Comparison of ENCODE assay signal across 16 cellular contexts in the genomic region with DNA sequence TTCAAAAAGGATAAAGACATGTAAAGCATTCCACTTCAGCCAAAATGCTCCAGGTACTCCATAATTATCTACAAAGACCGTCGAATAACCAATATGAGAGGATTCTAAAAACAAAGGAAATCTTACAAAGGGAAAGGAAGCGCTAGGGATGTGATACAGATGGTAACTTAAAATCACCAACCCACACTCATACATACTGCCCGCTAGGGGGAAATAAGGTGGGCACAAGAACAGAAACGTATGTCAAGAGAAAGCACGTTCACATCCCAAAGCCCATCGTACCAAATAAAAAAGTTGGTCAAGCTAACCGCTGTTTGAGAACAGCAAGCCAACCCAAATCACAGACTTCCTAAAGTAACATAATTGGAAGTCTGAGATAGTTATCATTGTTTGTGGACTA. TPM values are rescaled to one million over a fixed set of nuclear protein-coding genes. Genes with fewer than 3 reads are reported as not detected.
DNase-seq lines count a peak whose midpoint lies in the region; ATAC-seq, FAIRE-seq and TF ChIP-seq lines count a peak whose summit lies in the region.
"Had no signal": no experiment of that assay in that cellular context is flagged by ENCODE, and none has a peak within 500 bp of the region (broad histone marks: within the 10 kb centered on the region; RNA-seq: fewer than 3 reads in every experiment).

No MANE protein-coding gene starts in this region.

- peak overlapping the region; percentile 12 for H3K27ac Mint-ChIP-seq in activated naive CD8-positive, alpha-beta T cell treated with anti-CD3 and anti-CD28 coated beads, Interleukin-2, amount 50 U/mL, for 24 hours
- no peak overlapping the region for H3K27ac Mint-ChIP-seq in activated CD4-positive, alpha-beta T cell treated with anti-CD3 and anti-CD28 coated beads, Interleukin-2, amount 10 ng/mL, durations not matched to agents 24 days and 14 days
- H3K27ac Mint-ChIP-seq: IgD-negative memory B cell had no signal

- no peak overlapping the region for H3K4me3 Mint-ChIP-seq in activated naive CD8-positive, alpha-beta T cell treated with anti-CD3 and anti-CD28 coated beads, Interleukin-2, amount 50 U/mL, for 24 hours
- H3K4me3 Mint-ChIP-seq in activated CD4-positive, alpha-beta T cell treated with anti-CD3 and anti-CD28 coated beads, Interleukin-2, amount 10 ng/mL, durations not matched to agents 24 days and 14 days = no peak overlapping the region
- H3K4me3 Mint-ChIP-seq: IgD-negative memory B cell had no signal

- no peak for ATAC-seq in activated naive CD8-positive, alpha-beta T cell treated with anti-CD3 and anti-CD28 coated beads, Interleukin-2, amount 50 U/mL, for 24 hours

- peaks cover 39% of the 10 kb centered on the region for H3K36me3 Mint-ChIP-seq in activated naive CD8-positive, alpha-beta T cell treated with anti-CD3 and anti-CD28 coated beads, Interleukin-2, amount 50 U/mL, for 24 hours (ENCODE audit: low read depth)
- H3K36me3 Mint-ChIP-seq in activated CD4-positive, alpha-beta T cell treated with anti-CD3 and anti-CD28 coated beads, Interleukin-2, amount 10 ng/mL, durations not matched to agents 24 days and 14 days (ENCODE audit: low read depth) = peaks cover 45% of the 10 kb centered on the region

- DNase-seq in BE2C (no peak), D721Med (ENCODE audit: insufficient read length, low spot score) (no peak), lung microvascular endothelial cell (ENCODE audit: low read depth in 2 of 2) (peak; percentile 27 to 32), NCI-H2227 treated with DMSO at 0.1 percent for 48 hours (lab: John Stamatoyannopoulos, UW) (no peak)
- DNase-seq in activated naive CD8-positive, alpha-beta T cell treated with anti-CD3 and anti-CD28 coated beads, Interleukin-2, amount 50 U/mL, for 24 hours = no peak
- DNase-seq in activated CD4-positive, alpha-beta T cell treated with anti-CD3 and anti-CD28 coated beads, Interleukin-2, amount 10 ng/mL, durations not matched to agents 24 days and 14 days = no peak
- no peak for DNase-seq in activated CD4-positive, alpha-beta T cell treated with anti-CD3 and anti-CD28 coated beads, Interleukin-2, amount 50 U/mL, for 1 hour
- DNase-seq: ACHN, AML-193, Calu3, DMS79 treated with DMSO at 0.1 percent for 48 hours, NCI-H1417, NCI-H187 treated with DMSO at 0.1 percent for 48 hours, NCI-H446 had no signal

- peaks cover 67% of the 10 kb centered on the region for H3K4me1 Mint-ChIP-seq in activated naive CD8-positive, alpha-beta T cell treated with anti-CD3 and anti-CD28 coated beads, Interleukin-2, amount 50 U/mL, for 24 hours
- H3K4me1 Mint-ChIP-seq in activated CD4-positive, alpha-beta T cell treated with anti-CD3 and anti-CD28 coated beads, Interleukin-2, amount 10 ng/mL, durations not matched to agents 24 days and 14 days = peaks cover 41% of the 10 kb centered on the region

- peaks cover 16% of the 10 kb centered on the region for H3K9me3 Mint-ChIP-seq in activated naive CD8-positive, alpha-beta T cell treated with anti-CD3 and anti-CD28 coated beads, Interleukin-2, amount 50 U/mL, for 24 hours
- peaks cover 13% of the 10 kb centered on the region for H3K9me3 Mint-ChIP-seq in activated CD4-positive, alpha-beta T cell treated with anti-CD3 and anti-CD28 coated beads, Interleukin-2, amount 10 ng/mL, durations not matched to agents 24 days and 14 days

- intact Hi-C loops in activated CD4-positive, alpha-beta T cell treated with anti-CD3 and anti-CD28 coated beads, Interleukin-2, amount 10 ng/mL, durations not matched to agents 24 days and 14 days (cut with micrococcal nuclease) = loop anchor here (1.0 kb wide), 1 partner anchor 7 kb away; no protein-coding TSS in a partner anchor

- no peak overlapping the region for H3K4me3 ChIP-seq in BE2C (ENCODE audit: low read depth, low read length)
- H3K4me3 ChIP-seq: SJSA1 had no signal

- no peaks in the 10 kb centered on the region for H3K27me3 Mint-ChIP-seq in activated naive CD8-positive, alpha-beta T cell treated with anti-CD3 and anti-CD28 coated beads, Interleukin-2, amount 50 U/mL, for 24 hours
- H3K27me3 Mint-ChIP-seq in activated CD4-positive, alpha-beta T cell treated with anti-CD3 and anti-CD28 coated beads, Interleukin-2, amount 10 ng/mL, durations not matched to agents 24 days and 14 days = no peaks in the 10 kb centered on the region
- H3K27me3 Mint-ChIP-seq: IgD-negative memory B cell had no signal

- peaks cover 11% of the 10 kb centered on the region for H3K4me1 ChIP-seq in BE2C

- no peaks in the 10 kb centered on the region for H3K27me3 ChIP-seq in BE2C
- H3K27me3 ChIP-seq: SJSA1 had no signal

- peak; percentile 34; the same call in 1 of the 2 replicates for TF ChIP-seq CTCF in BE2C (IDR thresholded peaks at IDR 0.05; ENCODE audit: low read depth, low read length)
- TF ChIP-seq CTCF in D721Med (IDR thresholded peaks at IDR 0.05; ENCODE audit: insufficient read depth, missing control alignments) = no peak

- peak; percentile 77 for FAIRE-seq in D721Med (lab: Jason Lieb, UNC)

- H3K9me3 ChIP-seq in BE2C = no peaks in the 10 kb centered on the region
- H3K9me3 ChIP-seq: SJSA1 had no signal

- H3K36me3 ChIP-seq in BE2C = no peaks in the 10 kb centered on the region

RNA-seq across cellular contexts. Expression of gene RYBP, which starts 27.6 kb away (rescaled TPM):
- 27.8 TPM for polyA plus RNA-seq in BE2C (2012; ENCODE audit: insufficient read depth, insufficient read length, low read depth)
- 4.6 and 6.0 TPM in 2 replicates for total RNA-seq in lung microvascular endothelial cell
- 61.0 and 62.0 TPM in 2 replicates for total RNA-seq in activated CD4-positive, alpha-beta T cell treated with anti-CD3 and anti-CD28 coated beads, Interleukin-2, amount 10 ng/mL, durations not matched to agents 24 days and 14 days

Comparison
In these comparisons a context has a peak if more than half of its experiments do, and no peak if none do; other contexts are left out.
1. DNase-seq: peak in lung microvascular endothelial cell (2 of 2); none in BE2C (single experiment), D721Med (single experiment), activated naive CD8-positive, alpha-beta T cell treated with anti-CD3 and anti-CD28 coated beads, Interleukin-2, amount 50 U/mL, for 24 hours (single experiment), activated CD4-positive, alpha-beta T cell treated with anti-CD3 and anti-CD28 coated beads, Interleukin-2, amount 10 ng/mL, durations not matched to agents 24 days and 14 days (single experiment), NCI-H2227 treated with DMSO at 0.1 percent for 48 hours (single experiment) and activated CD4-positive, alpha-beta T cell treated with anti-CD3 and anti-CD28 coated beads, Interleukin-2, amount 50 U/mL, for 1 hour (single experiment).